ENCODE assay signal across 30 cellular contexts in the genomic region with DNA sequence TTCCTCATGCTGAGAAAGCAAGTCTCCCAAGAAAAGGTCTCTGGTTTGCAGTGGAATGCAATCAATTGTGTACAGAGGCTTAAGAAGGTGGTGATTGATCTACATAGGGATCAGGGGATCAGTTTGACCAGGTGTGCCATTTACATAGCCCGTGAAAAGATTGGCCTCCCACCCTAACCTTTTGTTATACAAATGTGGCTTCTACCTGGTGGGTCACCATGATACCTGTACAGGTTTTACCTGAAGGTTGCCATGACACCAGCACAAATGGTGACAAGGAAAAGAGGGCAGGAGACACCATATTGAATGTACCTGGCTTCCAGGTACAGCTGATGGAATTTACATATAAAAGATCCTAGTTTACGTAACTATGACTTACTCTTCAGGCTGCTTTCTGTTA. TPM values are rescaled to one million over a fixed set of nuclear protein-coding genes. Genes with fewer than 3 reads are reported as not detected.
"Had no signal": no experiment of that assay in that cellular context is flagged by ENCODE, and none has a peak within 500 bp of the region (broad histone marks: within the 10 kb centered on the region; RNA-seq: fewer than 3 reads in every experiment).

No MANE protein-coding gene starts in this region.

- H3K9me3 ChIP-seq: adrenal gland, body of pancreas, SJCRH30 had no signal

- FAIRE-seq: astrocyte had no signal

- H3K27me3 ChIP-seq: adrenal gland, body of pancreas, breast epithelium, SJCRH30 had no signal

- H3K4me1 ChIP-seq: adrenal gland, body of pancreas, breast epithelium, SJCRH30 had no signal

- H3K27ac ChIP-seq: adrenal gland, body of pancreas, breast epithelium, SJCRH30, SK-N-MC, WERI-Rb-1 had no signal

- H3K4me3 Mint-ChIP-seq: activated CD4-positive, alpha-beta T cell treated with anti-CD3 and anti-CD28 coated beads, Interleukin-2, amount 10 ng/mL, durations not matched to agents 24 days and 14 days; activated CD8-positive, alpha-beta T cell treated with anti-CD3 and anti-CD28 coated beads, Interleukin-2, amount 10 ng/mL, durations not matched to agents 7 days and 5 days; activated naive CD4-positive, alpha-beta T cell treated with anti-CD3 and anti-CD28 coated beads for 36 hours; activated T-cell treated with anti-CD3 and anti-CD28 coated beads, Interleukin-2, amount 50 U/mL, for 24 hours had no signal

- H3K4me1 Mint-ChIP-seq: activated CD4-positive, alpha-beta T cell treated with anti-CD3 and anti-CD28 coated beads, Interleukin-2, amount 10 ng/mL, durations not matched to agents 24 days and 14 days had no signal

- ATAC-seq: activated CD8-positive, alpha-beta T cell treated with anti-CD3 and anti-CD28 coated beads, Interleukin-2, amount 10 ng/mL, durations not matched to agents 7 days and 5 days; activated naive CD4-positive, alpha-beta T cell treated with anti-CD3 and anti-CD28 coated beads, Interleukin-2, amount 50 U/mL, for 72 hours; body of pancreas; Panc1 had no signal

- H3K4me3 ChIP-seq: adrenal gland, body of pancreas, breast epithelium, SJCRH30, SK-N-MC had no signal

- H3K36me3 ChIP-seq: adrenal gland, breast epithelium, SJCRH30, WERI-Rb-1 had no signal

- DNase-seq: activated CD4-positive, alpha-beta T cell treated with anti-CD3 and anti-CD28 coated beads, Interleukin-2, amount 10 ng/mL, durations not matched to agents 24 days and 14 days; activated CD4-positive, alpha-beta T cell treated with anti-CD3 and anti-CD28 coated beads, Interleukin-2, amount 50 U/mL, for 4 hours; activated CD8-positive, alpha-beta T cell treated with anti-CD3 and anti-CD28 coated beads, Interleukin-2, amount 10 ng/mL, durations not matched to agents 7 days and 5 days; activated gamma-delta T cell; activated naive CD4-positive, alpha-beta T cell treated with anti-CD3 and anti-CD28 coated beads for 36 hours; activated T-cell treated with anti-CD3 and anti-CD28 coated beads, Interleukin-2, amount 50 U/mL, for 24 hours; adrenal gland; body of pancreas; NCI-H1092 treated with DMSO at 0.1 percent for 48 hours; NCI-H1417; NCI-H187 treated with DMSO at 0.1 percent for 48 hours; NCI-H2081; NCI-H226; NCI-H446 treated with DMSO at 0.1 percent for 48 hours; NCI-H524 treated with DMSO at 0.1 percent for 48 hours; SHP77; SJCRH30; T1000; WERI-Rb-1 had no signal

- H3K27me3 Mint-ChIP-seq: activated CD4-positive, alpha-beta T cell treated with anti-CD3 and anti-CD28 coated beads, Interleukin-2, amount 10 ng/mL, durations not matched to agents 24 days and 14 days had no signal

- H3K27ac Mint-ChIP-seq: activated CD4-positive, alpha-beta T cell treated with anti-CD3 and anti-CD28 coated beads, Interleukin-2, amount 10 ng/mL, durations not matched to agents 24 days and 14 days; activated CD8-positive, alpha-beta T cell treated with anti-CD3 and anti-CD28 coated beads, Interleukin-2, amount 10 ng/mL, durations not matched to agents 7 days and 5 days; activated naive CD4-positive, alpha-beta T cell treated with anti-CD3 and anti-CD28 coated beads for 36 hours; activated naive CD4-positive, alpha-beta T cell treated with anti-CD3 and anti-CD28 coated beads, Interleukin-2, amount 50 U/mL, for 72 hours; activated T-cell treated with anti-CD3 and anti-CD28 coated beads, Interleukin-2, amount 50 U/mL, for 24 hours; activated T-helper 2 cell treated with anti-CD3 and anti-CD28 coated beads, Interferon-gamma antibody, Interleukin-2, Interleukin-4, amounts not matched to agents 10 μg/mL and 5 μg/mL and 100 μg/mL, durations not matched to agents 14 hours and 24 hours and 36 hours had no signal

RNA-seq across cellular contexts. Expression of a gene that starts 25.5 kb away (rescaled TPM):
- total RNA-seq: activated CD4-positive, alpha-beta T cell treated with anti-CD3 and anti-CD28 coated beads, Interleukin-2, amount 10 ng/mL, durations not matched to agents 24 days and 14 days; activated CD8-positive, alpha-beta T cell treated with anti-CD3 and anti-CD28 coated beads, Interleukin-2, amount 10 ng/mL, durations not matched to agents 7 days and 5 days; activated naive CD4-positive, alpha-beta T cell treated with anti-CD3 and anti-CD28 coated beads for 36 hours; activated naive CD4-positive, alpha-beta T cell treated with anti-CD3 and anti-CD28 coated beads, Interleukin-2, amount 50 U/mL, for 72 hours; activated T-helper 2 cell treated with anti-CD3 and anti-CD28 coated beads, Interferon-gamma antibody, Interleukin-2, Interleukin-4, amounts not matched to agents 10 μg/mL and 5 μg/mL and 100 μg/mL, durations not matched to agents 14 hours and 24 hours and 36 hours; adrenal gland; astrocyte; body of pancreas; breast epithelium; cardiac septum; M059J; RPMI7951; T-helper 1 cell treated with Interleukin-12 subunit alpha and Interleukin-12 subunit beta and Interleukin-4 antibody, amounts not matched to agents 30 ng/mL and 1 ng/mL, for 36 hours; T-helper 2 cell treated with Interferon-gamma antibody and Interleukin-4, amounts not matched to agents 100 ng/mL and 5 ng/mL, for 36 hours had no signal
- polyA plus RNA-seq: adrenal gland had no signal

RNA-seq across cellular contexts. Expression of a gene that starts 52.9 kb away (rescaled TPM):
- total RNA-seq: activated CD4-positive, alpha-beta T cell treated with anti-CD3 and anti-CD28 coated beads, Interleukin-2, amount 10 ng/mL, durations not matched to agents 24 days and 14 days; activated CD8-positive, alpha-beta T cell treated with anti-CD3 and anti-CD28 coated beads, Interleukin-2, amount 10 ng/mL, durations not matched to agents 7 days and 5 days; activated T-helper 2 cell treated with anti-CD3 and anti-CD28 coated beads, Interferon-gamma antibody, Interleukin-2, Interleukin-4, amounts not matched to agents 10 μg/mL and 5 μg/mL and 100 μg/mL, durations not matched to agents 14 hours and 24 hours and 36 hours; adrenal gland; cardiac septum; RPMI7951; SJCRH30; T-helper 1 cell treated with Interleukin-12 subunit alpha and Interleukin-12 subunit beta and Interleukin-4 antibody, amounts not matched to agents 30 ng/mL and 1 ng/mL, for 36 hours; T-helper 2 cell treated with Interferon-gamma antibody and Interleukin-4, amounts not matched to agents 100 ng/mL and 5 ng/mL, for 36 hours had no signal
